Comparison of ENCODE assay signal across 21 cellular contexts in genomic region chr18:25262920-25263319, GRCh38.
A peak's percentile ranks its signal among the peaks of the same experiment; 100 is the strongest.
DNase-seq lines count a peak whose midpoint lies in the region; ATAC-seq and TF ChIP-seq lines count a peak whose summit lies in the region.
"Had no signal": no experiment of that assay in that cellular context is flagged by ENCODE, and none has a peak within 500 bp of the region (broad histone marks: within the 10 kb centered on the region; RNA-seq: fewer than 3 reads in every experiment).

No MANE protein-coding gene starts in this region.

- in situ Hi-C loops in astrocyte of the cerebellum (cut with HindIII; ENCODE audit: low sequenced_read_pairs) = no loop called here

- H3K27me3 Mint-ChIP-seq in T-helper 17 cell = no peaks in the 10 kb centered on the region
- peaks cover 16% of the 10 kb centered on the region for H3K27me3 Mint-ChIP-seq in CD4-positive, alpha-beta T cell

- peak overlapping the region in 3 of 10 donors; percentile 9 to 19 (median 9) for H3K27ac ChIP-seq in heart right ventricle
- no peak overlapping the region for H3K27ac ChIP-seq in CD4-positive, alpha-beta T cell (ENCODE audit: low read depth, low read length)
- H3K27ac ChIP-seq: dorsolateral prefrontal cortex, gastroesophageal sphincter, upper lobe of left lung had no signal

- CTCF ChIA-PET in CD4-positive, alpha-beta T cell (lab: Charles Lee) = no interaction called here

- peaks cover 2% of the 10 kb centered on the region for H3K9me3 Mint-ChIP-seq in CD4-positive, alpha-beta T cell
- H3K9me3 Mint-ChIP-seq: activated CD8-positive, alpha-beta T cell treated with anti-CD3 and anti-CD28 coated beads for 36 hours; CD14-positive monocyte had no signal

- WGBS in heart right ventricle, 2 donors = 38 to 42% methylated on average over 2 of the region's 2 CpGs

- peaks cover 0 to 5% (median 0%) of the 10 kb centered on the region in 9 donors for H3K36me3 ChIP-seq in heart right ventricle
- H3K36me3 ChIP-seq: adrenal gland, gastroesophageal sphincter, upper lobe of left lung had no signal

- intact Hi-C loops in heart right ventricle (cut with DNase I) = no loop called here
- intact Hi-C loops in CD4-positive, alpha-beta T cell (cut with DNase I, micrococcal nuclease) = no loop called here

- DNase-seq in AG08395 (ENCODE audit: low spot score) (peak; percentile 65), GM04503 (ENCODE audit: low read depth) (peak; percentile 55), astrocyte of the cerebellum (ENCODE audit: low read depth) (peak; percentile 19), heart right ventricle (no peak), T-helper 17 cell (no peak)
- DNase-seq in CD4-positive, alpha-beta T cell = no peak
- DNase-seq: activated CD8-positive, alpha-beta T cell treated with anti-CD3 and anti-CD28 coated beads for 36 hours; adrenal gland; dorsolateral prefrontal cortex; Karpas-422; NCI-H2029; NCI-H82; retina; SHP77; stimulated activated CD8-positive, alpha-beta memory T cell treated with anti-CD3 and anti-CD28 coated beads, Interleukin-4, amount 100 ng/mL, for 48 hours; upper lobe of left lung had no signal

- peaks cover 0 to 17% (median 9%) of the 10 kb centered on the region in 9 donors for H3K4me1 ChIP-seq in heart right ventricle
- H3K4me1 ChIP-seq: gastroesophageal sphincter, upper lobe of left lung had no signal

- TF ChIP-seq CTCF in astrocyte of the cerebellum (IDR thresholded peaks at IDR 0.05; ENCODE audit: low read depth, low read length, missing control alignments) (no peak), heart right ventricle (IDR thresholded peaks at IDR 0.05) (no peak)
- TF ChIP-seq CTCF in CD4-positive, alpha-beta T cell (IDR thresholded peaks at IDR 0.05) = no peak

- no peaks in the 10 kb centered on the region for H3K27me3 ChIP-seq in heart right ventricle
- H3K27me3 ChIP-seq in CD4-positive, alpha-beta T cell (ENCODE audit: control insufficient read depth, insufficient read depth, low read length) = no peaks in the 10 kb centered on the region
- H3K27me3 ChIP-seq: adrenal gland, dorsolateral prefrontal cortex, gastroesophageal sphincter, upper lobe of left lung had no signal

- no peak overlapping the region for H3K4me3 Mint-ChIP-seq in T-helper 17 cell
- no peak overlapping the region for H3K4me3 Mint-ChIP-seq in CD4-positive, alpha-beta T cell
- H3K4me3 Mint-ChIP-seq: activated CD8-positive, alpha-beta T cell treated with anti-CD3 and anti-CD28 coated beads for 36 hours; CD14-positive monocyte had no signal

- no peak overlapping the region for H3K27ac Mint-ChIP-seq in T-helper 17 cell
- no peak overlapping the region for H3K27ac Mint-ChIP-seq in CD4-positive, alpha-beta T cell
- H3K27ac Mint-ChIP-seq: activated CD8-positive, alpha-beta T cell treated with anti-CD3 and anti-CD28 coated beads for 36 hours; CD14-positive monocyte had no signal

- no peaks in the 10 kb centered on the region for H3K4me1 Mint-ChIP-seq in T-helper 17 cell
- H3K4me1 Mint-ChIP-seq in CD4-positive, alpha-beta T cell (ENCODE audit: low read depth) = no peaks in the 10 kb centered on the region
- H3K4me1 Mint-ChIP-seq: CD14-positive monocyte had no signal

- H3K36me3 Mint-ChIP-seq in T-helper 17 cell (ENCODE audit: low read depth) = no peaks in the 10 kb centered on the region
- no peaks in the 10 kb centered on the region for H3K36me3 Mint-ChIP-seq in CD4-positive, alpha-beta T cell (ENCODE audit: low read depth)
- H3K36me3 Mint-ChIP-seq: CD14-positive monocyte had no signal

- H3K9me3 ChIP-seq in heart right ventricle (no peaks in the 10 kb centered on the region), T-helper 17 cell (ENCODE audit: control insufficient read depth, low read length, poor library complexity, severe bottlenecking) (peaks cover 3% of the 10 kb centered on the region)
- H3K9me3 ChIP-seq in CD4-positive, alpha-beta T cell (ENCODE audit: control insufficient read depth, low read length) = no peaks in the 10 kb centered on the region
- H3K9me3 ChIP-seq: adrenal gland, gastroesophageal sphincter, upper lobe of left lung had no signal

- H3K4me3 ChIP-seq in astrocyte of the cerebellum (ENCODE audit: low read depth, low read length) (no peak overlapping the region), heart right ventricle (no peak overlapping the region)
- H3K4me3 ChIP-seq: adrenal gland, dorsolateral prefrontal cortex, gastroesophageal sphincter, upper lobe of left lung had no signal

- peak in 5 of 8 donors; percentile 47 to 71 (median 67) for ATAC-seq in heart right ventricle
- ATAC-seq in HG02623 (IDR thresholded peaks at IDR 0.05; ENCODE audit: unreplicated experiment) = no peak
- no peak for ATAC-seq in HG03520 (IDR thresholded peaks at IDR 0.05; ENCODE audit: unreplicated experiment)
- no peak for ATAC-seq in T-helper 17 cell
- ATAC-seq in CD4-positive, alpha-beta T cell (ENCODE audit: poor library complexity) = no peak
- ATAC-seq: activated CD4-positive, CD25-positive, alpha-beta regulatory T cell treated with anti-CD3 and anti-CD28 coated beads, Interleukin-2, amount 50 U/mL, for 24 hours; activated CD8-positive, alpha-beta T cell treated with anti-CD3 and anti-CD28 coated beads for 36 hours; gastroesophageal sphincter had no signal

- POLR2A ChIA-PET in CD4-positive, alpha-beta T cell (lab: Charles Lee) = no interaction called here

Comparison
In these comparisons a context has a peak if more than half of its experiments do, and no peak if none do; other contexts are left out.
1. DNase-seq: peak in AG08395 (single experiment), GM04503 (single experiment) and astrocyte of the cerebellum (single experiment); none in heart right ventricle (0 of 2), T-helper 17 cell (0 of 3) and CD4-positive, alpha-beta T cell (0 of 10).
2. ATAC-seq: peak in heart right ventricle (5 of 8); none in HG02623 (single experiment), HG03520 (single experiment), T-helper 17 cell (single experiment) and CD4-positive, alpha-beta T cell (single experiment).